Comparison of ENCODE assay signal across 8 cellular contexts in genomic region chr7:12458520-12459131, GRCh38. TPM values are rescaled to one million over a fixed set of nuclear protein-coding genes. Genes with fewer than 3 reads are reported as not detected.
A peak's percentile ranks its signal among the peaks of the same experiment; 100 is the strongest.
DNase-seq lines count a peak whose midpoint lies in the region; ATAC-seq, FAIRE-seq and TF ChIP-seq lines count a peak whose summit lies in the region.

No MANE protein-coding gene starts in this region.

- peak; percentile 100 for ATAC-seq in HCT116

- H3K36me3 ChIP-seq in HCT116 (ENCODE audit: control insufficient read depth in 1 of 2, insufficient read depth in 2 of 2, low read length in 2 of 2), result no peaks in the 10 kb centered on the region

- FAIRE-seq in A204.1 (lab: Jason Lieb, UNC) (peak; percentile 84), RCC 7860 (lab: Jason Lieb, UNC) (peak; percentile 79)

- no peaks in the 10 kb centered on the region for H3K27me3 ChIP-seq in HCT116 (ENCODE audit: insufficient read depth, low read length)

- DNase-seq in HCT116 (ENCODE audit: low read depth, low spot score), result peak; percentile 23
- peak; percentile 58 for DNase-seq in LHCN-M2 (ENCODE audit: low read depth)
- peak; percentile 38 for DNase-seq in RCC 7860 (ENCODE audit: low spot score)
- DNase-seq in epithelial cell of esophagus (ENCODE audit: low read depth), result peak; percentile 57
- DNase-seq in neural crest cell (ENCODE audit: low read depth, low spot score), result no peak
- no peak for DNase-seq in cerebellum (ENCODE audit: low spot score)

- H3K4me1 Mint-ChIP-seq in neural crest cell, result no peaks in the 10 kb centered on the region

- no peak overlapping the region for H3K9ac ChIP-seq in HCT116 (ENCODE audit: low read length)

- no peak overlapping the region for H3K27ac Mint-ChIP-seq in neural crest cell (ENCODE audit: unreplicated experiment)

- peak overlapping the region; percentile 92 for H2AFZ ChIP-seq in HCT116 (ENCODE audit: low read depth, low read length, poor library complexity, severe bottlenecking)

- CTCF ChIA-PET in HCT116 (lab: Charles Lee), result interaction anchor here (0.6 to 3.4 kb wide), 28 partner anchors 10 to 1286 kb away, joined by 3 to 86 read pairs (median 6); no protein-coding TSS in a partner anchor

- RAD21 ChIA-PET in HCT116 (lab: Charles Lee; ENCODE audit: low non-redundant PET in 1 of 2, low total read pairs in 2 of 2, uncharacterized antibody in 2 of 2, unreplicated experiment in 2 of 2), result interaction anchor here (0.6 to 1.5 kb wide), 8 partner anchors 15 to 66 kb away, joined by 3 to 18 read pairs (median 4); no protein-coding TSS in a partner anchor

- TF ChIP-seq CTCF in GM12872 (IDR thresholded peaks at IDR 0.05; ENCODE audit: insufficient read depth, low read depth, low read length) (peak; percentile 68), HCT116 (IDR thresholded peaks at IDR 0.05 in 2 of 3, conservative IDR thresholded peaks at IDR 0.05 in 1 of 3; ENCODE audit: borderline replicate concordance in 1 of 3, insufficient read depth in 1 of 3, low read depth in 2 of 3, low read length in 2 of 3) (peak; percentile 67 to 82 (median 71); a peak in 5 of 6 replicates), epithelial cell of esophagus (IDR thresholded peaks at IDR 0.05; ENCODE audit: insufficient read depth, low read depth, low read length, missing control alignments) (peak; percentile 79), neural crest cell (conservative IDR thresholded peaks at IDR 0.05) (peak; percentile 81)

- no peaks in the 10 kb centered on the region for H3K79me2 ChIP-seq in HCT116 (ENCODE audit: insufficient read depth, low read length)

- peaks cover 0 to 2% of the 10 kb centered on the region in 2 experiments; a peak in 2 of 4 replicates for H3K4me1 ChIP-seq in HCT116 (ENCODE audit: control insufficient read depth in 1 of 2, insufficient read depth in 2 of 2, low read length in 2 of 2)

- no TSS peak for BruUV-seq in HCT116 (replicated peaks; lab: Mats Ljungman, UMichigan)

- no peaks in the 10 kb centered on the region for H3K9me2 ChIP-seq in HCT116 (ENCODE audit: insufficient read depth)

- no peaks in the 10 kb centered on the region for H3K36me3 Mint-ChIP-seq in neural crest cell (ENCODE audit: low read depth)

- no peaks in the 10 kb centered on the region for H3K27me3 Mint-ChIP-seq in neural crest cell (ENCODE audit: low read depth)

- H3K4me2 ChIP-seq in HCT116 (ENCODE audit: low read length), result no peak overlapping the region

- H3K4me3 ChIP-seq in HCT116 (replicated peaks in 1 of 2; ENCODE audit: low read depth in 1 of 2, low read length in 2 of 2) (no peak overlapping the region), epithelial cell of esophagus (ENCODE audit: low read length) (no peak overlapping the region)

- intact Hi-C loops in HCT116 (cut with micrococcal nuclease), result loop anchor here (1.0 to 10.0 kb wide), 2 partner anchors 32 to 166 kb away; no protein-coding TSS in a partner anchor

- H3K27ac ChIP-seq in HCT116 (ENCODE audit: low read depth, low read length), result no peak overlapping the region

- peaks cover 3% of the 10 kb centered on the region for H3K9me3 Mint-ChIP-seq in neural crest cell

- no peak for TF ChIP-seq POLR2A in HCT116 (IDR thresholded peaks at IDR 0.05; ENCODE audit: borderline replicate concordance, extremely low read depth, insufficient read depth, insufficient read length)

- H3K4me3 Mint-ChIP-seq in neural crest cell, result no peak overlapping the region

- H4K20me1 ChIP-seq in HCT116 (ENCODE audit: insufficient read depth), result no peaks in the 10 kb centered on the region

- no peaks in the 10 kb centered on the region for H3K9me3 ChIP-seq in HCT116 (ENCODE audit: control insufficient read depth in 1 of 2, insufficient read depth in 1 of 2, low read depth in 1 of 2, low read length in 2 of 2)

- POLR2A ChIA-PET in HCT116 (lab: Charles Lee), result interaction anchor here (1.5 to 1.8 kb wide), 2 partner anchors 30 to 31 kb away, joined by 3 to 7 read pairs; no protein-coding TSS in a partner anchor

- TF ChIP-seq RAD21 in HCT116 (IDR thresholded peaks at IDR 0.05; ENCODE audit: low read depth), result peak; percentile 82

TF ChIP-seq in HCT116, 20 proteins besides CTCF, POLR2A, EP300 and RAD21:
- no peak for TF ChIP-seq SP1 (IDR thresholded peaks at IDR 0.05; ENCODE audit: low read depth)
- TF ChIP-seq, protein P1, sequence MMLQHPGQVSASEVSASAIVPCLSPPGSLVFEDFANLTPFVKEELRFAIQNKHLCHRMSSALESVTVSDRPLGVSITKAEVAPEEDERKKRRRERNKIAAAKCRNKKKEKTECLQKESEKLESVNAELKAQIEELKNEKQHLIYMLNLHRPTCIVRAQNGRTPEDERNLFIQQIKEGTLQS (IDR thresholded peaks at IDR 0.05), result no peak
- no peak for TF ChIP-seq EZH2phosphoT487 (IDR thresholded peaks at IDR 0.05; ENCODE audit: borderline replicate concordance)
- no peak for TF ChIP-seq ELF1 (IDR thresholded peaks at IDR 0.05; ENCODE audit: borderline replicate concordance, low read depth)
- no peak for TF ChIP-seq JUND (IDR thresholded peaks at IDR 0.05)
- no peak for TF ChIP-seq EZH2 (IDR thresholded peaks at IDR 0.05)
- no peak for TF ChIP-seq ZFX (IDR thresholded peaks at IDR 0.05)

RNA-seq across cellular contexts. Expression of gene VWDE, which starts 55.0 kb away (rescaled TPM):
- total RNA-seq in HCT116 (2021; ENCODE audit: unreplicated experiment) (13.7 TPM), LHCN-M2 (2014; rRNA removed) (0.11 and 0.51 TPM in 2 replicates), neural crest cell (not detected in 2 replicates), cerebellum (7.2 TPM)
- 8.7 and 9.4 TPM in 2 replicates for polyA plus RNA-seq in HCT116 (2012)
- polyA plus RNA-seq in LHCN-M2 (2012), result not detected

Comparison
In these comparisons a context has a peak if more than half of its experiments do, and no peak if none do; other contexts are left out.
1. DNase-seq: peak in HCT116 (single experiment), LHCN-M2 (single experiment), RCC 7860 (single experiment) and epithelial cell of esophagus (single experiment); none in neural crest cell (single experiment) and cerebellum (single experiment).
2. Peak in every context shown above with its lines, with median percentiles within 50 percentile points of each other: CTCF ChIP-seq.